32 cellular contexts compared by ENCODE assay signal in genomic region chr7:44341399-44341798, GRCh38. TPM values are rescaled to one million over a fixed set of nuclear protein-coding genes. Genes with fewer than 3 reads are reported as not detected.
"Had no signal": no experiment of that assay in that cellular context is flagged by ENCODE, and none has a peak within 500 bp of the region (broad histone marks: within the 10 kb centered on the region; RNA-seq: fewer than 3 reads in every experiment).

No MANE protein-coding gene starts in this region.

- ATAC-seq: activated naive CD4-positive, alpha-beta T cell treated with anti-CD3 and anti-CD28 coated beads, Interleukin-2, amount 50 U/mL, for 72 hours; activated naive CD8-positive, alpha-beta T cell treated with anti-CD3 and anti-CD28 coated beads, Interleukin-2, amount 50 U/mL, for 24 hours; activated T-cell treated with anti-CD3 and anti-CD28 coated beads, Interleukin-2, amount 50 U/mL, for 4 hours; activated T-cell treated with anti-CD3 and anti-CD28 coated beads, Interleukin-2, amount 50 U/mL, for 72 hours; activated T-helper 17 cell treated with anti-CD3 and anti-CD28 coated beads, Interleukin-2, amount 50 U/mL, for 72 hours; body of pancreas had no signal

- H3K27ac ChIP-seq: adrenal gland, ascending aorta, body of pancreas, brain microvascular endothelial cell, breast epithelium, cardiac muscle cell had no signal

- H3K36me3 ChIP-seq: adrenal gland, ascending aorta, brain microvascular endothelial cell, cardiac muscle cell had no signal

- DNase-seq: activated effector memory CD4-positive, alpha-beta T cell treated with anti-CD3 and anti-CD28 coated beads, Interleukin-2, amount 50 U/mL, for 16 hours; activated effector memory CD4-positive, alpha-beta T cell treated with Interleukin-2 at 50 U/mL for 16 hours; activated gamma-delta T cell; activated gamma-delta T cell treated with Interleukin-2 at 50 U/mL for 16 hours; activated naive CD4-positive, alpha-beta T cell; activated naive CD4-positive, alpha-beta T cell treated with anti-CD3 and anti-CD28 coated beads for 36 hours; activated naive CD4-positive, alpha-beta T cell treated with anti-CD3 and anti-CD28 coated beads, Interleukin-2, amount 10 ng/mL, durations not matched to agents 7 days and 5 days; activated naive CD4-positive, alpha-beta T cell treated with anti-CD3 and anti-CD28 coated beads, Interleukin-2, amount 50 U/mL, for 16 hours; activated naive CD4-positive, alpha-beta T cell treated with Interleukin-2 at 50 U/mL for 16 hours; activated naive CD8-positive, alpha-beta T cell treated with anti-CD3 and anti-CD28 coated beads for 36 hours; activated naive CD8-positive, alpha-beta T cell treated with anti-CD3 and anti-CD28 coated beads, Interleukin-2, amount 10 ng/mL, durations not matched to agents 7 days and 5 days; activated naive CD8-positive, alpha-beta T cell treated with anti-CD3 and anti-CD28 coated beads, Interleukin-2, amount 50 U/mL, for 24 hours; activated T-cell treated with anti-CD3 and anti-CD28 coated beads, Interleukin-2, amount 50 U/mL, for 4 hours; activated T-cell treated with anti-CD3 and anti-CD28 coated beads, Interleukin-2, amount 50 U/mL, for 48 hours; activated T-cell treated with anti-CD3 and anti-CD28 coated beads, Interleukin-2, amount 50 U/mL, for 72 hours; adrenal gland; amniotic stem cell; amygdala; anterior cingulate cortex; aorta; body of pancreas; brain microvascular endothelial cell; central memory CD4-positive, alpha-beta T cell; cerebellar nuclear complex had no signal

- FAIRE-seq: astrocyte, bronchial epithelial cell, colon had no signal

- H3K27me3 ChIP-seq: adrenal gland, ascending aorta, body of pancreas, brain microvascular endothelial cell, breast epithelium had no signal

- H3K4me3 ChIP-seq: adrenal gland, ascending aorta, body of pancreas, breast epithelium, cardiac muscle cell had no signal

- H3K4me1 ChIP-seq: adrenal gland, ascending aorta, body of pancreas, breast epithelium had no signal

- H3K9me3 ChIP-seq: adrenal gland, body of pancreas had no signal

RNA-seq across cellular contexts. Expression of gene CAMK2B, which starts 16.0 kb away (rescaled TPM):
- total RNA-seq: bronchial epithelial cell had no signal
